Comparison of ENCODE assay signal across 27 cellular contexts in the genomic region with DNA sequence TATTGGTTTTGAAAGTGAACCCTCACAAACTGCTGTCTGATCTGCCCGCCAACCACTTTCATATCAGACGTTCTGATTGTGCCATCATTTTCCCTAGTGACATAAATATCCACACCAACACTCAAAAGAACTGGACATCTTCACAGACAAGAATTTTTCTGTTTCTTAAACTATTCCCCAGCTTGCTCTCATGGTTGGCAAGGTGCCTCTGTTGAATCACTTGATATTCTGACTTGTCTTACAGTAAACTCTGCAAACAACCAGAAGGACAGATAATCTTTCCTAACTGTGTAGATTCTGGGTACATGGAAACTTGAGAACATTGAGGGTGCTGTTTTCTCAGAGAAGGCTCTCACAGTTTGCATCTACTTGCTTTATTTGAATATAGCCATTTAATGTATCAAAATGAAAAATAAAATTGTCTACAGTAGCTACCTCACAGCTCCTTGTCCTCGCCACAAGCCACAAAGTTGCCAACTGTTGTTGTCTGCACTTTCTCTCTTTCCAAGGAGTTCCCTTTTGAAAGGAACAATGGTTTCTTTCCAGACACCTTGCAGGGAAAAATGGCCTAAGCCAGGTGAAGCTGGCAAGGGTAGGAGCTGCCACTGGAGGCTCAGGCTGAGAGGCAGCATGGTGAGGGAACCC. TPM values are rescaled to one million over a fixed set of nuclear protein-coding genes. Genes with fewer than 3 reads are reported as not detected.
"Had no signal": no experiment of that assay in that cellular context is flagged by ENCODE, and none has a peak within 500 bp of the region (broad histone marks: within the 10 kb centered on the region; RNA-seq: fewer than 3 reads in every experiment).

No MANE protein-coding gene starts in this region.

- H3K27me3 ChIP-seq: colonic mucosa, heart right ventricle, right atrium auricular region, sigmoid colon, transverse colon, vagina had no signal

- DNase-seq: colonic mucosa; effector memory CD4-positive, alpha-beta T cell; erythroblast; esophagus squamous epithelium; foreskin melanocyte; glutamatergic neuron; heart right ventricle; hippocampal formation; islet precursor cell; kidney glomerular epithelial cell; left colon; left ventricle myocardium superior; lower lobe of right lung; naive thymus-derived CD8-positive, alpha-beta T cell; nephron progenitor cell; nucleus accumbens; sigmoid colon; stimulated activated CD4-positive, alpha-beta T cell treated with anti-CD3 and anti-CD28 coated beads, Interleukin-4, amount 100 ng/mL, for 4 hours; stimulated activated naive CD8-positive, alpha-beta T cell treated with anti-CD3 and anti-CD28 coated beads, Interleukin-15, Interleukin-2, amounts not matched to agents 100 U/mL and 50 U/mL, for 24 hours; transverse colon had no signal

- H3K27ac ChIP-seq: colonic mucosa, esophagus squamous epithelium, heart right ventricle, lower lobe of right lung, prostate gland, right atrium auricular region, sigmoid colon, transverse colon, vagina had no signal

- H3K36me3 ChIP-seq: colonic mucosa, esophagus squamous epithelium, heart right ventricle, lower lobe of right lung, prostate gland, right atrium auricular region, sigmoid colon, transverse colon, vagina had no signal

- H3K9me3 ChIP-seq: colonic mucosa, esophagus squamous epithelium, heart right ventricle, lower lobe of right lung, prostate gland, right atrium auricular region, sigmoid colon, transverse colon, vagina had no signal

- ATAC-seq: heart right ventricle; left colon; left ventricle myocardium superior; lower lobe of right lung; naive thymus-derived CD8-positive, alpha-beta T cell; stimulated activated memory B cell treated with anti-CD40 and anti-IgM and Interleukin-4, amounts not matched to agents 10 μg/mL and 1 μg/mL and 100 μg/mL, for 72 hours; stimulated activated naive CD8-positive, alpha-beta T cell treated with anti-CD3 and anti-CD28 coated beads, Interleukin-15, Interleukin-2, amounts not matched to agents 100 U/mL and 50 U/mL, for 24 hours had no signal

- H3K4me3 ChIP-seq: colonic mucosa, esophagus squamous epithelium, heart right ventricle, lower lobe of right lung, prostate gland, right atrium auricular region, sigmoid colon, transverse colon, vagina had no signal

- H3K4me1 ChIP-seq: colonic mucosa, esophagus squamous epithelium, lower lobe of right lung, prostate gland, right atrium auricular region, sigmoid colon, transverse colon, vagina had no signal

RNA-seq across cellular contexts. Expression of a gene that starts 46.0 kb away (rescaled TPM):
- total RNA-seq: chondrocyte; esophagus squamous epithelium; left ventricle myocardium superior; naive thymus-derived CD8-positive, alpha-beta T cell; osteocyte; right atrium auricular region; ureter had no signal
- polyA plus RNA-seq: naive thymus-derived CD8-positive, alpha-beta T cell had no signal
